Comparison of ENCODE assay signal across 8 cellular contexts in genomic region chr2:121755237-121756111, GRCh38. TPM values are rescaled to one million over a fixed set of nuclear protein-coding genes. Genes with fewer than 3 reads are reported as not detected.
DNase-seq lines count a peak whose midpoint lies in the region; ATAC-seq and TF ChIP-seq lines count a peak whose summit lies in the region.

TSS of gene TSN (plus strand) at chr2:121755651. CDS start at chr2:121755780, 129 bp downstream.

- peak; percentile 100 for ATAC-seq in HG02588 (IDR thresholded peaks at IDR 0.05; ENCODE audit: unreplicated experiment)
- peak; percentile 100 for ATAC-seq in gastroesophageal sphincter

- H3K27ac ChIP-seq in SK-N-MC = peak within 1 kb of the TSS; percentile 73
- peak within 1 kb of the TSS; percentile 51 to 86 (median 84) for H3K27ac ChIP-seq in gastroesophageal sphincter
- H3K27ac ChIP-seq in neutrophil = peak within 1 kb of the TSS; percentile 92

- H3K4me3 ChIP-seq in GM08714 (ENCODE audit: low read length) = peak within 1 kb of the TSS; percentile 98
- peak within 1 kb of the TSS; percentile 95 for H3K4me3 ChIP-seq in SK-N-MC
- H3K4me3 ChIP-seq in gastroesophageal sphincter = peak within 1 kb of the TSS; percentile 88 to 93
- H3K4me3 ChIP-seq in neutrophil (ENCODE audit: low read depth in 1 of 2, low read length in 1 of 2) = peak within 1 kb of the TSS; percentile 75 to 97

- peak within 1 kb of the TSS; percentile 90 for H3K4me3 Mint-ChIP-seq in activated naive CD4-positive, alpha-beta T cell treated with anti-CD3 and anti-CD28 coated beads, Interleukin-2, amount 10 ng/mL, durations not matched to agents 7 days and 5 days

- H3K27me3 Mint-ChIP-seq in activated naive CD4-positive, alpha-beta T cell treated with anti-CD3 and anti-CD28 coated beads, Interleukin-2, amount 10 ng/mL, durations not matched to agents 7 days and 5 days = no peaks in the 10 kb centered on the region

- H3K4me1 ChIP-seq in gastroesophageal sphincter (peaks cover 0 to 34% (median 7%) of the 10 kb centered on the region in 3 donors), neutrophil (ENCODE audit: control insufficient read depth in 1 of 2, insufficient read depth in 1 of 2, low read depth in 1 of 2, low read length in 1 of 2) (peaks cover 39 to 46% of the 10 kb centered on the region in 2 experiments)

- H3K27me3 ChIP-seq in gastroesophageal sphincter (no peaks in the 10 kb centered on the region), neutrophil (no peaks in the 10 kb centered on the region)

- no peaks in the 10 kb centered on the region for H3K9me3 Mint-ChIP-seq in activated naive CD4-positive, alpha-beta T cell treated with anti-CD3 and anti-CD28 coated beads, Interleukin-2, amount 10 ng/mL, durations not matched to agents 7 days and 5 days

- H3K36me3 Mint-ChIP-seq in activated naive CD4-positive, alpha-beta T cell treated with anti-CD3 and anti-CD28 coated beads, Interleukin-2, amount 10 ng/mL, durations not matched to agents 7 days and 5 days = peaks cover 17% of the 10 kb centered on the region

- WGBS in gastroesophageal sphincter (ENCODE audit: low coverage in 1 of 2), 2 donors = 0 to 2% methylated on average over 5 to 17 of the region's 67 CpGs

- peak in 3 of 4 experiments; percentile 5 to 27 (median 24) for TF ChIP-seq CTCF in gastroesophageal sphincter (IDR thresholded peaks at IDR 0.05)
- peak; percentile 60 for TF ChIP-seq CTCF in neutrophil (IDR thresholded peaks at IDR 0.05)
- no peak for TF ChIP-seq CTCF in subcutaneous adipose tissue (IDR thresholded peaks at IDR 0.05; ENCODE audit: low read depth)

- H3K4me1 Mint-ChIP-seq in activated naive CD4-positive, alpha-beta T cell treated with anti-CD3 and anti-CD28 coated beads, Interleukin-2, amount 10 ng/mL, durations not matched to agents 7 days and 5 days = peaks cover 32% of the 10 kb centered on the region

- H3K27ac Mint-ChIP-seq in activated naive CD4-positive, alpha-beta T cell treated with anti-CD3 and anti-CD28 coated beads, Interleukin-2, amount 10 ng/mL, durations not matched to agents 7 days and 5 days = peak within 1 kb of the TSS; percentile 92

- TF ChIP-seq POLR2A in gastroesophageal sphincter (IDR thresholded peaks at IDR 0.05) = peak; percentile 46 to 53

- H3K36me3 ChIP-seq in SK-N-MC (ENCODE audit: insufficient read depth, low read length) = peaks cover 27% of the 10 kb centered on the region
- peaks cover 0 to 28% of the 10 kb centered on the region in 2 donors for H3K36me3 ChIP-seq in gastroesophageal sphincter
- H3K36me3 ChIP-seq in neutrophil = peaks cover 5% of the 10 kb centered on the region

- H3K9me3 ChIP-seq in SK-N-MC (ENCODE audit: low read depth, low read length) (no peaks in the 10 kb centered on the region), gastroesophageal sphincter (no peaks in the 10 kb centered on the region), neutrophil (no peaks in the 10 kb centered on the region)

- no peak for TF ChIP-seq EP300 in gastroesophageal sphincter (IDR thresholded peaks at IDR 0.05)

- DNase-seq in NCI-H1048 (lab: John Stamatoyannopoulos, UW) = peak; percentile 98
- DNase-seq in SK-N-MC (ENCODE audit: low read depth, low spot score) = peak; percentile 78
- peak; percentile 98 for DNase-seq in activated naive CD4-positive, alpha-beta T cell treated with anti-CD3 and anti-CD28 coated beads, Interleukin-2, amount 10 ng/mL, durations not matched to agents 7 days and 5 days

- peak within 1 kb of the TSS; percentile 96 for H3K9ac ChIP-seq in SK-N-MC (ENCODE audit: insufficient read length)

- CTCF ChIA-PET in activated naive CD4-positive, alpha-beta T cell treated with anti-CD3 and anti-CD28 coated beads, Interleukin-2, amount 10 ng/mL, durations not matched to agents 7 days and 5 days (lab: Charles Lee) = no interaction called here

RNA-seq across cellular contexts. Expression of gene TSN, which starts in this region (rescaled TPM):
- 10 to 100 TPM; 29.9 to 41.7 (median 33.7) TPM for total RNA-seq in gastroesophageal sphincter
- 10 to 100 TPM; 35.4 to 47.1 (median 37.0) TPM for total RNA-seq in subcutaneous adipose tissue

Comparison
In these comparisons a context has a peak if more than half of its experiments do, and no peak if none do; other contexts are left out.
1. Peak in every context shown above with its lines: DNase-seq, ATAC-seq, H3K4me3 ChIP-seq and H3K27ac ChIP-seq.